ENCODE assay signal across 28 cellular contexts in the genomic region with DNA sequence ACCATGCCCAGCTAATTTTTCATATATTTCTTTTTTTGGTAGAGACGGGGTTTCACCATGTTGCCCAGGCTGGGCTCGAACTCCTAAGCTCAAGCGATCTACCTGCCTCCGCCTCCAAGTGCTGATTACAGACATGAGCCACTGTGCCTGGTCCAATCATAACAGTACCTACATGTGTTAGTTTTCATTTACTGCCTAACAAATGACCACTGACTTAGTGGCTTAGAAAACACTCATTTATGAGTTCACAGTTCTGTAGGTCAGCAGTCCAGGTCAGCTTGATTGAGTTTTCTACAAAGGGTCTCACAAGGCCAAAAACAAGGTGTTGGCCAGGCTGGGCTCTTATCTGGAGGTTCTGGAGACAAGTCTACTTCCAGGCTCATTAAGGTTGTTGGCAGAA.
"Had no signal": no experiment of that assay in that cellular context is flagged by ENCODE, and none has a peak within 500 bp of the region (broad histone marks: within the 10 kb centered on the region; RNA-seq: fewer than 3 reads in every experiment).

No MANE protein-coding gene starts in this region.

- H3K4me3 ChIP-seq: ascending aorta, breast epithelium, cardiac muscle cell, coronary artery, dorsolateral prefrontal cortex, esophagus muscularis mucosa, gastrocnemius medialis, heart left ventricle had no signal

- H3K9me3 ChIP-seq: gastrocnemius medialis had no signal

- DNase-seq: activated B cell treated with CpG ODN at 0.5 μM for 24 hours; activated CD4-positive, alpha-beta T cell treated with anti-CD3 and anti-CD28 coated beads for 48 hours; activated CD4-positive, alpha-beta T cell treated with anti-CD3 and anti-CD28 coated beads, Interleukin-2, amount 50 U/mL, for 1 hour; activated CD4-positive, alpha-beta T cell treated with anti-CD3 and anti-CD28 coated beads, Interleukin-2, amount 50 U/mL, for 48 hours; activated CD8-positive, alpha-beta memory T cell treated with anti-CD3 and anti-CD28 coated beads for 24 hours; activated CD8-positive, alpha-beta T cell treated with anti-CD3 and anti-CD28 coated beads for 36 hours; activated effector memory CD4-positive, alpha-beta T cell treated with anti-CD3 and anti-CD28 coated beads, Interleukin-2, amount 50 U/mL, for 16 hours; activated naive CD4-positive, alpha-beta T cell treated with anti-CD3 and anti-CD28 coated beads, Interleukin-2, amount 10 ng/mL, durations not matched to agents 7 days and 5 days; activated naive CD8-positive, alpha-beta T cell treated with anti-CD3 and anti-CD28 coated beads, Interleukin-2, amount 10 ng/mL, durations not matched to agents 7 days and 5 days; activated T-cell treated with anti-CD3 and anti-CD28 coated beads, Interleukin-2, amount 50 U/mL, for 48 hours; dorsolateral prefrontal cortex; effector memory CD4-positive, alpha-beta T cell; erythroblast; foreskin keratinocyte; gastrocnemius medialis; glutamatergic neuron; heart left ventricle; T-helper 1 cell; T-helper 17 cell; T1000; WERI-Rb-1 had no signal

- H3K4me1 ChIP-seq: ascending aorta, breast epithelium, esophagus muscularis mucosa, foreskin keratinocyte, gastrocnemius medialis had no signal

- ATAC-seq: activated CD4-positive, CD25-positive, alpha-beta regulatory T cell treated with anti-CD3 and anti-CD28 coated beads, Interleukin-2, amount 50 U/mL, for 24 hours; activated CD8-positive, alpha-beta T cell treated with anti-CD3 and anti-CD28 coated beads for 36 hours; activated naive CD4-positive, alpha-beta T cell treated with anti-CD3 and anti-CD28 coated beads, Interleukin-2, amount 50 U/mL, for 72 hours; foreskin keratinocyte; gastrocnemius medialis; T-helper 17 cell had no signal

- H3K27me3 ChIP-seq: ascending aorta, breast epithelium, cardiac muscle cell, dorsolateral prefrontal cortex, esophagus muscularis mucosa, foreskin keratinocyte, gastrocnemius medialis, heart left ventricle had no signal

- H3K27ac ChIP-seq: ascending aorta, breast epithelium, cardiac muscle cell, coronary artery, dorsolateral prefrontal cortex, esophagus muscularis mucosa, foreskin keratinocyte, gastrocnemius medialis, heart left ventricle, WERI-Rb-1 had no signal

- H3K36me3 ChIP-seq: ascending aorta, breast epithelium, cardiac muscle cell, esophagus muscularis mucosa, gastrocnemius medialis, heart left ventricle had no signal
